In genomic region chr11:117796456-117797428, GRCh38 we compare ENCODE assay signal across 8 cellular contexts. TPM values are rescaled to one million over a fixed set of nuclear protein-coding genes. Genes with fewer than 3 reads are reported as not detected.
A peak's percentile ranks its signal among the peaks of the same experiment; 100 is the strongest.
DNase-seq lines count a peak whose midpoint lies in the region; ATAC-seq and TF ChIP-seq lines count a peak whose summit lies in the region.

TSS of gene DSCAML1 (minus strand) at chr11:117797216. CDS start at chr11:117797079, 137 bp downstream.

- 3% methylated on average over 6 of the region's 97 CpGs for WGBS in right lobe of liver (ENCODE audit: insufficient coverage, low coverage, low lambda C conversion rate, missing lambda C conversion rate)
- WGBS in stomach, 5 donors: 0 to 5% (median 3%) methylated on average over 11 to 97 of the region's 97 CpGs

- TF ChIP-seq EP300 in stomach (IDR thresholded peaks at IDR 0.05): no peak

- H3K27me3 Mint-ChIP-seq in brain: peaks cover 58% of the 10 kb centered on the region

- peak; percentile 26 for DNase-seq in AG08396 (ENCODE audit: low spot score)
- peak; percentile 22 for DNase-seq in NCI-H1417 treated with DMSO at 0.1 percent for 48 hours (lab: John Stamatoyannopoulos, UW)
- no peak for DNase-seq in right lobe of liver
- DNase-seq in stomach: no peak
- DNase-seq in OCI-M1 (lab: John Stamatoyannopoulos, UW): no peak
- DNase-seq in islet precursor cell: no peak

- H3K36me3 Mint-ChIP-seq in brain: no peaks in the 10 kb centered on the region

- peak within 1 kb of the TSS; percentile 2 to 96 (median 94) for H3K27ac Mint-ChIP-seq in brain

- H3K9me3 Mint-ChIP-seq in brain: no peaks in the 10 kb centered on the region

- H3K4me1 Mint-ChIP-seq in brain: peaks cover 74% of the 10 kb centered on the region

- H3K27ac ChIP-seq in right lobe of liver (no peak within 1 kb of the TSS), stomach (no peak within 1 kb of the TSS)

- H3K4me1 ChIP-seq in right lobe of liver: peaks cover 0 to 15% (median 0%) of the 10 kb centered on the region in 4 donors
- H3K4me1 ChIP-seq in stomach: peaks cover 20 to 26% (median 23%) of the 10 kb centered on the region in 4 donors

- intact Hi-C loops in right lobe of liver (cut with DNase I): loop anchor here in 1 of 2 donors (10.0 kb wide), 1 partner anchor 372 kb away; no protein-coding TSS in a partner anchor
- intact Hi-C loops in stomach (cut with DNase I; ENCODE audit: low total_unique reads): loop anchor here (10.0 kb wide), 1 partner anchor 372 kb away; no protein-coding TSS in a partner anchor

- no peak within 1 kb of the TSS for H3K4me3 ChIP-seq in right lobe of liver
- H3K4me3 ChIP-seq in stomach: peak within 1 kb of the TSS; percentile 30 to 45 (median 40)

- H3K9me3 ChIP-seq in right lobe of liver (no peaks in the 10 kb centered on the region), stomach (no peaks in the 10 kb centered on the region)

- TF ChIP-seq POLR2A in right lobe of liver (IDR thresholded peaks at IDR 0.05): no peak
- no peak for TF ChIP-seq POLR2A in stomach (IDR thresholded peaks at IDR 0.05)

- ATAC-seq in right lobe of liver (peak; percentile 32 to 51 (median 38)), HG03565 (IDR thresholded peaks at IDR 0.05; ENCODE audit: unreplicated experiment) (no peak)

- H3K36me3 ChIP-seq in right lobe of liver: no peaks in the 10 kb centered on the region
- H3K36me3 ChIP-seq in stomach: no peaks in the 10 kb centered on the region

- peak within 1 kb of the TSS; percentile 81 to 87 (median 85) for H3K4me3 Mint-ChIP-seq in brain

- H3K27me3 ChIP-seq in right lobe of liver: peaks cover 0 to 16% of the 10 kb centered on the region in 2 donors
- peaks cover 14 to 80% (median 61%) of the 10 kb centered on the region in 3 donors for H3K27me3 ChIP-seq in stomach

- TF ChIP-seq CTCF in brain (conservative IDR thresholded peaks at IDR 0.05) (no peak), right lobe of liver (IDR thresholded peaks at IDR 0.05) (no peak), stomach (IDR thresholded peaks at IDR 0.05) (no peak)

RNA-seq across cellular contexts. Expression of gene DSCAML1, which starts in this region (rescaled TPM):
- polyA plus RNA-seq in brain (ENCODE audit: insufficient read depth, low read depth, low replicate concordance) (9.6 TPM), stomach (under 1 TPM; 0.08 to 0.75 (median 0.46) TPM)
- total RNA-seq in right lobe of liver (under 1 TPM in 5 of 6 experiments, not detected in 1; 0.06 to 0.92 (median 0.22) TPM), stomach (1 to 10 TPM in 2 of 5 donors, under 1 TPM in 3; 0.14 to 2.9 (median 0.45) TPM)

Comparison
In these comparisons a context has a peak if more than half of its experiments do, and no peak if none do; other contexts are left out.
1. Peak in ATAC-seq in right lobe of liver; RNA of the gene not detected or under 1 TPM.
2. DNase-seq: peak in AG08396 (single experiment) and NCI-H1417 treated with DMSO at 0.1 percent for 48 hours (single experiment); none in right lobe of liver (0 of 3), stomach (single experiment), OCI-M1 (single experiment) and islet precursor cell (single experiment).
3. H3K4me3 ChIP-seq: peak in stomach (4 of 4); none in right lobe of liver (0 of 3).